1 cellular context compared by ENCODE assay signal in genomic region chr7:150955519-150956394, GRCh38.
TF ChIP-seq lines count a peak whose summit lies in the region.

No MANE protein-coding gene starts in this region.

TF ChIP-seq in K562, 482 proteins besides CTCF, POLR2A, EP300 and RAD21 (continued from another document and continues in another):
- TF ChIP-seq E2F4 (CRISPR knock-in tag; IDR thresholded peaks at IDR 0.05; ENCODE audit: low read depth), result no peak
- TF ChIP-seq ZBTB12 (CRISPR knock-in tag; IDR thresholded peaks at IDR 0.05), result no peak; the same call in 1 of the 2 replicates
- TF ChIP-seq ZBTB1 (CRISPR knock-in tag; IDR thresholded peaks at IDR 0.05; ENCODE audit: borderline replicate concordance, low read depth), result no peak
- no peak for TF ChIP-seq SAP30 (IDR thresholded peaks at IDR 0.05; ENCODE audit: borderline replicate concordance, insufficient read depth, low read depth, low read length, poor library complexity, severe bottlenecking)
- no peak for TF ChIP-seq NR3C1 (CRISPR knock-in tag; IDR thresholded peaks at IDR 0.05)
- peak; percentile 100 for TF ChIP-seq MEIS2 (IDR thresholded peaks at IDR 0.05; ENCODE audit: partially characterized antibody)
- peak in 2 of 3 experiments; percentile 72 to 74 for TF ChIP-seq YY1 (IDR thresholded peaks at IDR 0.05; ENCODE audit: borderline replicate concordance in 1 of 3, control insufficient read depth in 1 of 3, extremely low read depth in 1 of 3, insufficient read depth in 3 of 3, insufficient read length in 1 of 3, insufficient replicate concordance in 2 of 3, low read depth in 1 of 3, low read length in 2 of 3)
- peak; percentile 28 for TF ChIP-seq RBM39 (optimal IDR thresholded peaks at IDR 0.05; ENCODE audit: low read depth, low read length)
- no peak for TF ChIP-seq FOXA1 (IDR thresholded peaks at IDR 0.05; ENCODE audit: borderline replicate concordance)
- TF ChIP-seq NONO (IDR thresholded peaks at IDR 0.05; ENCODE audit: low read depth in 2 of 2, low read length in 1 of 2), result no peak
- TF ChIP-seq EHMT2 (IDR thresholded peaks at IDR 0.05), result peak; percentile 41; the same call in 1 of the 2 replicates
- 0 out of 2 replicates have a peak, but pooled peaks have one; percentile 6 for TF ChIP-seq JUN (IDR thresholded peaks at IDR 0.05; ENCODE audit: borderline replicate concordance, low read depth, low read length)
- TF ChIP-seq JUN (CRISPR knock-in tag; IDR thresholded peaks at IDR 0.05; ENCODE audit: borderline replicate concordance), result no peak
- TF ChIP-seq NCOA1 (IDR thresholded peaks at IDR 0.05; ENCODE audit: low read depth), result peak; percentile 67; the same call in 1 of the 2 replicates
- peak; percentile 29 for TF ChIP-seq WHSC1 (IDR thresholded peaks at IDR 0.05; ENCODE audit: low read length)
- 0 out of 2 replicates have a peak, but pooled peaks have one; percentile 83 for TF ChIP-seq DNMT1 (IDR thresholded peaks at IDR 0.05)
- TF ChIP-seq TEAD2 (tag; IDR thresholded peaks at IDR 0.05), result no peak
- TF ChIP-seq RHOXF2B (CRISPR knock-in tag; conservative IDR thresholded peaks at IDR 0.05), result no peak
- TF ChIP-seq THRAP3 (IDR thresholded peaks at IDR 0.05; ENCODE audit: borderline replicate concordance), result no peak
- TF ChIP-seq GMEB1 (CRISPR knock-in tag; IDR thresholded peaks at IDR 0.05), result no peak; the same call in 1 of the 2 replicates
- peak; percentile 65 for TF ChIP-seq TBP (optimal IDR thresholded peaks at IDR 0.05; ENCODE audit: low read depth, low read length)
- TF ChIP-seq PREB (CRISPR knock-in tag; IDR thresholded peaks at IDR 0.05), result no peak
- 0 out of 2 replicates have a peak, but pooled peaks have one; percentile 68 for TF ChIP-seq ELK3 (CRISPR knock-in tag; IDR thresholded peaks at IDR 0.05)
- TF ChIP-seq NFE2 (IDR thresholded peaks at IDR 0.05; ENCODE audit: low read depth), result peak; percentile 49; the same call in 1 of the 2 replicates
- TF ChIP-seq ELF4 (CRISPR knock-in tag; IDR thresholded peaks at IDR 0.05), result peak; percentile 96
- peak; percentile 14; the same call in 1 of the 2 replicates for TF ChIP-seq NR1H2 (CRISPR knock-in tag; IDR thresholded peaks at IDR 0.05)
- no peak for TF ChIP-seq E2F1 (CRISPR knock-in tag; IDR thresholded peaks at IDR 0.05)
- peak; percentile 86; the same call in 1 of the 2 replicates for TF ChIP-seq ZNF583 (CRISPR knock-in tag; IDR thresholded peaks at IDR 0.05)
- peak; percentile 66 for TF ChIP-seq PRPF4 (IDR thresholded peaks at IDR 0.05; ENCODE audit: insufficient read depth, low read depth, low read length, poor library complexity, severe bottlenecking)
- TF ChIP-seq CHAMP1 (IDR thresholded peaks at IDR 0.05), result no peak
- TF ChIP-seq ID3 (CRISPR knock-in tag; IDR thresholded peaks at IDR 0.05), result no peak
- 0 out of 2 replicates have a peak, but pooled peaks have one; percentile 34 for TF ChIP-seq ID3 (tag; IDR thresholded peaks at IDR 0.05)
- TF ChIP-seq TRIM25 (IDR thresholded peaks at IDR 0.05; ENCODE audit: borderline replicate concordance), result peak; percentile 27; the same call in 1 of the 2 replicates
- TF ChIP-seq ZFP1 (CRISPR knock-in tag; IDR thresholded peaks at IDR 0.05), result no peak
- peak; percentile 99 for TF ChIP-seq HNRNPL (IDR thresholded peaks at IDR 0.05; ENCODE audit: low read depth, low read length)
- peak; percentile 91 to 93; a peak in 3 of 4 replicates for TF ChIP-seq ARNT (IDR thresholded peaks at IDR 0.05)
- peak; percentile 81 to 85; a peak in 2 of 4 replicates for TF ChIP-seq MLLT1 (IDR thresholded peaks at IDR 0.05)
- TF ChIP-seq SMAD3 (CRISPR knock-in tag; conservative IDR thresholded peaks at IDR 0.05), result 0 out of 2 replicates have a peak, but pooled peaks have one; percentile 60
- peak; percentile 30; the same call in 1 of the 2 replicates for TF ChIP-seq ZNF41 (CRISPR knock-in tag; conservative IDR thresholded peaks at IDR 0.05)
- TF ChIP-seq THAP7 (CRISPR knock-in tag; IDR thresholded peaks at IDR 0.05), result peak; percentile 55; the same call in 1 of the 2 replicates
- peak; percentile 73; the same call in 1 of the 2 replicates for TF ChIP-seq ZNF212 (CRISPR knock-in tag; IDR thresholded peaks at IDR 0.05)
- TF ChIP-seq BRD9 (IDR thresholded peaks at IDR 0.05; ENCODE audit: low read depth, partially characterized antibody), result peak; percentile 96
- 0 out of 2 replicates have a peak, but pooled peaks have one; percentile 33 for TF ChIP-seq GTF2E2 (tag; IDR thresholded peaks at IDR 0.05)
- TF ChIP-seq KAT7 (CRISPR knock-in tag; IDR thresholded peaks at IDR 0.05; ENCODE audit: borderline replicate concordance), result peak; percentile 70; the same call in 1 of the 2 replicates
- TF ChIP-seq RNF2 (IDR thresholded peaks at IDR 0.05), result peak; percentile 97
- peak; percentile 61; the same call in 1 of the 2 replicates for TF ChIP-seq ATF4 (CRISPR knock-in tag; IDR thresholded peaks at IDR 0.05)
- TF ChIP-seq IRF9 (tag; IDR thresholded peaks at IDR 0.05), result no peak
- TF ChIP-seq YBX1 (IDR thresholded peaks at IDR 0.05), result no peak
